In the genomic region with DNA sequence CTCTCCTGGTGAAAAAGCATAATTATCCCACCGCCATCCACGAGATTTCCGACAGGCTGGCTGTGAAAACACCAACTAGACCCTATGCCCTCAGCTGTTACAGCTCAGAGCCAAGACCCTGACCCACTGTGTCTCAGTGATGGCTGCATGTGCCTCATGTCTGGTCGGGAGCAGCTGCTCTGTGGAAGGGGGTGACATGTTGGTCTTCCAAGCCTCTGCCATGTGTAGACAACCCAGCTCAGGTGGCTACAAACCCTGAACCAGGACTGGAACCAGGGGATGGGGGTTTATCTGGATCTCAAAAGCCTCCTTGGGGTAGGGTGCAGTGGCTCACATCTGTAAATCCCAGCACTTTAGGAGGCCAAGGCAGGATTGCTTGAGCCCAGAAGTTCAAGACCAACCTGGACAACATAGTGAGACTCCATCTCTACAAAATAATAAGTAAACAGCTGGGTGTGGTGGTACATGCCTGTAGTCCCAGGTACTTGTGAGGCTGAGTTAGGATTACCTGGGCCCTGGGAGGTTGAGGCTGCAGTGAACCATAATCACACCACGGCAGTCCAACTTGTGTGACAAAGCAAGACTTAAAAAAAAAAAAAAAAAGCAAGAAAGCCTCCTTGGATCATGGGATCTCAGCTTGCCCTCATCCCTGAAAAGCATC, we compare ENCODE assay signal across 16 cellular contexts.
"Had no signal": no experiment of that assay in that cellular context is flagged by ENCODE, and none has a peak within 500 bp of the region (broad histone marks: within the 10 kb centered on the region; RNA-seq: fewer than 3 reads in every experiment).

No MANE protein-coding gene starts in this region.

- H3K9me3 ChIP-seq: esophagus muscularis mucosa, gastrocnemius medialis, heart right ventricle, left ventricle myocardium inferior, lower lobe of right lung, psoas muscle, thoracic aorta, transverse colon had no signal

- H3K36me3 ChIP-seq: esophagus muscularis mucosa, gastrocnemius medialis, heart right ventricle, left ventricle myocardium inferior, lower lobe of right lung, thoracic aorta, transverse colon had no signal

- H3K9ac ChIP-seq: parathyroid adenoma had no signal

- DNase-seq: effector memory CD4-positive, alpha-beta T cell; gastrocnemius medialis; heart right ventricle; hypothalamus; left ventricle myocardium inferior; lower lobe of right lung; naive B cell; psoas muscle; retina; small intestine; stimulated activated CD4-positive, alpha-beta T cell treated with anti-CD3 and anti-CD28 coated beads, Interleukin-2, amount 100 ng/mL, for 48 hours; transverse colon had no signal

- H3K4me1 ChIP-seq: esophagus muscularis mucosa, gastrocnemius medialis, heart right ventricle, left ventricle myocardium inferior, lower lobe of right lung, parathyroid adenoma, psoas muscle, transverse colon had no signal

- H3K27me3 ChIP-seq: gastrocnemius medialis, transverse colon had no signal

- H3K27ac ChIP-seq: esophagus muscularis mucosa, gastrocnemius medialis, heart right ventricle, left ventricle myocardium inferior, lower lobe of right lung, parathyroid adenoma, psoas muscle, thoracic aorta, transverse colon had no signal

- H2AFZ ChIP-seq: parathyroid adenoma had no signal

- ATAC-seq: gastrocnemius medialis; heart right ventricle; lower lobe of right lung; psoas muscle; stimulated activated memory B cell treated with anti-CD40 and anti-IgM and Interleukin-4, amounts not matched to agents 10 μg/mL and 1 μg/mL and 100 μg/mL, for 72 hours had no signal

- H3K4me3 ChIP-seq: esophagus muscularis mucosa, gastrocnemius medialis, heart right ventricle, left ventricle myocardium inferior, lower lobe of right lung, psoas muscle, thoracic aorta, transverse colon had no signal
